In the genomic region with DNA sequence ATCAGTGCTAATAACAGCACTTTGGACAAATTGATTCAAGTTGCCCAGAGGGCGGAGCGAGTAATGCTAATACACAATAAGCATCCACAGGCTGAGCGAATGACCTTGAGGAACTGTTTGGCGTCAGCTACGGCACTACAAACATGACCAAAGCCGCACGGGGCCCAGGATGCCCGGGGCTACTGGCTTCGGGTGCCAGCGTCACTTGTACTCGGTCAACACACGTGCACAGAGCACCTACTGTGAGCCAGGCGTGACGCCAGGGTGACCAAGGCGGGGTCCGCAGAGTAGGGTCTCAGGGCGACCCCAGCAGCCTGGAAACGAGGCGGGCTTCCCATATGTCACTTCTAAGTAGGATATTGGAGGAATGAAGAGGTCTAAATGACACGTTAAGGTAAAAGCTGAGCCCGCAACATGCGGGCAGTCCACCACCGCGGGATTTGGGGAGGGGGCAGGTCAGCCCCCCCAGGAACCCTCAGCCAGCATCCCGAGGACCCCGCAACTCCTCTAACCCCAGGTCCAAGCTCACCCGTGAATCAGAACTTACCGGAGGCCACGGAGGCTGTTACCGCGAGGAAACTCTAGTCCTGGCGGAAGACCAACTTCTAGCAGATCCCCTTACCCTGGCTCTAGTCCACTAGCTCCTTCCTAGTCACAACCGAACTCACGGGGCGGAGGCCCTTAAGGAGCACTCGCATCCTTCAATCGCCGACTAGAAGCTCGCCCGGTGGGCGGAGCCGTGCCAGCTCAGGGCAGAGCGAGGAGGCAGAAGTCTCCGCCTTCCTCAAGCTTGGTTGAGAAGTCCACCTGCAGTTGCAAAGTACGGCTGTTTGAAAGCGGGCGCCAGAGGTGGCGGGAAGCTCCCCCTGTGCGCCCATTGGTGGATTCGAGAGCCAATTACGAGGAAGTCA, we compare ENCODE assay signal across 1 cellular context.
TF ChIP-seq lines count a peak whose summit lies in the region.

A gene with protein sequence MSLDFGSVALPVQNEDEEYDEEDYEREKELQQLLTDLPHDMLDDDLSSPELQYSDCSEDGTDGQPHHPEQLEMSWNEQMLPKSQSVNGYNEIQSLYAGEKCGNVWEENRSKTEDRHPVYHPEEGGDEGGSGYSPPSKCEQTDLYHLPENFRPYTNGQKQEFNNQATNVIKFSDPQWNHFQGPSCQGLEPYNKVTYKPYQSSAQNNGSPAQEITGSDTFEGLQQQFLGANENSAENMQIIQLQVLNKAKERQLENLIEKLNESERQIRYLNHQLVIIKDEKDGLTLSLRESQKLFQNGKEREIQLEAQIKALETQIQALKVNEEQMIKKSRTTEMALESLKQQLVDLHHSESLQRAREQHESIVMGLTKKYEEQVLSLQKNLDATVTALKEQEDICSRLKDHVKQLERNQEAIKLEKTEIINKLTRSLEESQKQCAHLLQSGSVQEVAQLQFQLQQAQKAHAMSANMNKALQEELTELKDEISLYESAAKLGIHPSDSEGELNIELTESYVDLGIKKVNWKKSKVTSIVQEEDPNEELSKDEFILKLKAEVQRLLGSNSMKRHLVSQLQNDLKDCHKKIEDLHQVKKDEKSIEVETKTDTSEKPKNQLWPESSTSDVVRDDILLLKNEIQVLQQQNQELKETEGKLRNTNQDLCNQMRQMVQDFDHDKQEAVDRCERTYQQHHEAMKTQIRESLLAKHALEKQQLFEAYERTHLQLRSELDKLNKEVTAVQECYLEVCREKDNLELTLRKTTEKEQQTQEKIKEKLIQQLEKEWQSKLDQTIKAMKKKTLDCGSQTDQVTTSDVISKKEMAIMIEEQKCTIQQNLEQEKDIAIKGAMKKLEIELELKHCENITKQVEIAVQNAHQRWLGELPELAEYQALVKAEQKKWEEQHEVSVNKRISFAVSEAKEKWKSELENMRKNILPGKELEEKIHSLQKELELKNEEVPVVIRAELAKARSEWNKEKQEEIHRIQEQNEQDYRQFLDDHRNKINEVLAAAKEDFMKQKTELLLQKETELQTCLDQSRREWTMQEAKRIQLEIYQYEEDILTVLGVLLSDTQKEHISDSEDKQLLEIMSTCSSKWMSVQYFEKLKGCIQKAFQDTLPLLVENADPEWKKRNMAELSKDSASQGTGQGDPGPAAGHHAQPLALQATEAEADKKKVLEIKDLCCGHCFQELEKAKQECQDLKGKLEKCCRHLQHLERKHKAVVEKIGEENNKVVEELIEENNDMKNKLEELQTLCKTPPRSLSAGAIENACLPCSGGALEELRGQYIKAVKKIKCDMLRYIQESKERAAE (N-terminal part only) (minus strand): TSS at position 656 of the 911 bp plus-strand sequence. CDS start 5,420 bp downstream, outside the sequence.

TF ChIP-seq in HepG2, 621 proteins besides CTCF, POLR2A, EP300 and RAD21 (continued from another document and continues in another):
- TF ChIP-seq, protein P1, sequence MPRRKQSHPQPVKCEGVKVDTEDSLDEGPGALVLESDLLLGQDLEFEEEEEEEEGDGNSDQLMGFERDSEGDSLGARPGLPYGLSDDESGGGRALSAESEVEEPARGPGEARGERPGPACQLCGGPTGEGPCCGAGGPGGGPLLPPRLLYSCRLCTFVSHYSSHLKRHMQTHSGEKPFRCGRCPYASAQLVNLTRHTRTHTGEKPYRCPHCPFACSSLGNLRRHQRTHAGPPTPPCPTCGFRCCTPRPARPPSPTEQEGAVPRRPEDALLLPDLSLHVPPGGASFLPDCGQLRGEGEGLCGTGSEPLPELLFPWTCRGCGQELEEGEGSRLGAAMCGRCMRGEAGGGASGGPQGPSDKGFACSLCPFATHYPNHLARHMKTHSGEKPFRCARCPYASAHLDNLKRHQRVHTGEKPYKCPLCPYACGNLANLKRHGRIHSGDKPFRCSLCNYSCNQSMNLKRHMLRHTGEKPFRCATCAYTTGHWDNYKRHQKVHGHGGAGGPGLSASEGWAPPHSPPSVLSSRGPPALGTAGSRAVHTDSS (CRISPR knock-in tag; conservative IDR thresholded peaks at IDR 0.05): no peak
- TF ChIP-seq, protein P2, sequence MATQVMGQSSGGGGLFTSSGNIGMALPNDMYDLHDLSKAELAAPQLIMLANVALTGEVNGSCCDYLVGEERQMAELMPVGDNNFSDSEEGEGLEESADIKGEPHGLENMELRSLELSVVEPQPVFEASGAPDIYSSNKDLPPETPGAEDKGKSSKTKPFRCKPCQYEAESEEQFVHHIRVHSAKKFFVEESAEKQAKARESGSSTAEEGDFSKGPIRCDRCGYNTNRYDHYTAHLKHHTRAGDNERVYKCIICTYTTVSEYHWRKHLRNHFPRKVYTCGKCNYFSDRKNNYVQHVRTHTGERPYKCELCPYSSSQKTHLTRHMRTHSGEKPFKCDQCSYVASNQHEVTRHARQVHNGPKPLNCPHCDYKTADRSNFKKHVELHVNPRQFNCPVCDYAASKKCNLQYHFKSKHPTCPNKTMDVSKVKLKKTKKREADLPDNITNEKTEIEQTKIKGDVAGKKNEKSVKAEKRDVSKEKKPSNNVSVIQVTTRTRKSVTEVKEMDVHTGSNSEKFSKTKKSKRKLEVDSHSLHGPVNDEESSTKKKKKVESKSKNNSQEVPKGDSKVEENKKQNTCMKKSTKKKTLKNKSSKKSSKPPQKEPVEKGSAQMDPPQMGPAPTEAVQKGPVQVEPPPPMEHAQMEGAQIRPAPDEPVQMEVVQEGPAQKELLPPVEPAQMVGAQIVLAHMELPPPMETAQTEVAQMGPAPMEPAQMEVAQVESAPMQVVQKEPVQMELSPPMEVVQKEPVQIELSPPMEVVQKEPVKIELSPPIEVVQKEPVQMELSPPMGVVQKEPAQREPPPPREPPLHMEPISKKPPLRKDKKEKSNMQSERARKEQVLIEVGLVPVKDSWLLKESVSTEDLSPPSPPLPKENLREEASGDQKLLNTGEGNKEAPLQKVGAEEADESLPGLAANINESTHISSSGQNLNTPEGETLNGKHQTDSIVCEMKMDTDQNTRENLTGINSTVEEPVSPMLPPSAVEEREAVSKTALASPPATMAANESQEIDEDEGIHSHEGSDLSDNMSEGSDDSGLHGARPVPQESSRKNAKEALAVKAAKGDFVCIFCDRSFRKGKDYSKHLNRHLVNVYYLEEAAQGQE (IDR thresholded peaks at IDR 0.05; ENCODE audit: borderline replicate concordance in 1 of 2, low read depth in 1 of 2, low read length in 2 of 2): no peak
- TF ChIP-seq REL (CRISPR knock-in tag; conservative IDR thresholded peaks at IDR 0.05) (no peak), ZNF446 (CRISPR knock-in tag; IDR thresholded peaks at IDR 0.05) (no peak), KDM5B (CRISPR knock-in tag; IDR thresholded peaks at IDR 0.05; ENCODE audit: borderline replicate concordance) (peak; percentile 67; the same call in 1 of the 2 replicates), ZNF780A (CRISPR knock-in tag; IDR thresholded peaks at IDR 0.05) (no peak), ZBTB20 (CRISPR knock-in tag; IDR thresholded peaks at IDR 0.05; ENCODE audit: borderline replicate concordance, low read depth) (no peak), SMAD3 (CRISPR knock-in tag; IDR thresholded peaks at IDR 0.05) (0 out of 2 replicates have a peak, but pooled peaks have one; percentile 22), HNRNPK (IDR thresholded peaks at IDR 0.05; ENCODE audit: low read depth, low read length, poor library complexity, severe bottlenecking) (no peak), NR2F6 (IDR thresholded peaks at IDR 0.05) (no peak), NR2F6 (CRISPR knock-in tag; IDR thresholded peaks at IDR 0.05) (no peak; the same call in 1 of the 2 replicates), ZBTB8A (CRISPR knock-in tag; IDR thresholded peaks at IDR 0.05; ENCODE audit: borderline replicate concordance, low read depth) (no peak), MLLT10 (CRISPR knock-in tag; IDR thresholded peaks at IDR 0.05) (no peak), SOX6 (IDR thresholded peaks at IDR 0.05) (no peak), SOX6 (CRISPR knock-in tag; IDR thresholded peaks at IDR 0.05) (no peak), ZNF850 (CRISPR knock-in tag; conservative IDR thresholded peaks at IDR 0.05) (no peak), TMF1 (CRISPR knock-in tag; IDR thresholded peaks at IDR 0.05; ENCODE audit: low read depth) (no peak), CBX2 (IDR thresholded peaks at IDR 0.05; ENCODE audit: low read depth, low read length) (no peak), CBX2 (CRISPR knock-in tag; IDR thresholded peaks at IDR 0.05; ENCODE audit: low read depth) (no peak), HOXA5 (CRISPR knock-in tag; IDR thresholded peaks at IDR 0.05) (no peak), HOXD1 (CRISPR knock-in tag; IDR thresholded peaks at IDR 0.05) (no peak), TEAD3 (CRISPR knock-in tag; optimal IDR thresholded peaks at IDR 0.05; ENCODE audit: borderline replicate concordance) (peak; percentile 11), ZNF136 (CRISPR knock-in tag; IDR thresholded peaks at IDR 0.05; ENCODE audit: low read depth) (no peak), SSRP1 (CRISPR knock-in tag; IDR thresholded peaks at IDR 0.05) (no peak), FOXK1 (CRISPR knock-in tag; IDR thresholded peaks at IDR 0.05; ENCODE audit: borderline replicate concordance, low read depth) (peak; percentile 52; the same call in 1 of the 2 replicates), MEIS2 (CRISPR knock-in tag; IDR thresholded peaks at IDR 0.05) (no peak; the same call in 1 of the 2 replicates), ZNF713 (CRISPR knock-in tag; IDR thresholded peaks at IDR 0.05) (no peak), ZNF782 (CRISPR knock-in tag; IDR thresholded peaks at IDR 0.05; ENCODE audit: borderline replicate concordance) (no peak)
- TF ChIP-seq, protein P3, sequence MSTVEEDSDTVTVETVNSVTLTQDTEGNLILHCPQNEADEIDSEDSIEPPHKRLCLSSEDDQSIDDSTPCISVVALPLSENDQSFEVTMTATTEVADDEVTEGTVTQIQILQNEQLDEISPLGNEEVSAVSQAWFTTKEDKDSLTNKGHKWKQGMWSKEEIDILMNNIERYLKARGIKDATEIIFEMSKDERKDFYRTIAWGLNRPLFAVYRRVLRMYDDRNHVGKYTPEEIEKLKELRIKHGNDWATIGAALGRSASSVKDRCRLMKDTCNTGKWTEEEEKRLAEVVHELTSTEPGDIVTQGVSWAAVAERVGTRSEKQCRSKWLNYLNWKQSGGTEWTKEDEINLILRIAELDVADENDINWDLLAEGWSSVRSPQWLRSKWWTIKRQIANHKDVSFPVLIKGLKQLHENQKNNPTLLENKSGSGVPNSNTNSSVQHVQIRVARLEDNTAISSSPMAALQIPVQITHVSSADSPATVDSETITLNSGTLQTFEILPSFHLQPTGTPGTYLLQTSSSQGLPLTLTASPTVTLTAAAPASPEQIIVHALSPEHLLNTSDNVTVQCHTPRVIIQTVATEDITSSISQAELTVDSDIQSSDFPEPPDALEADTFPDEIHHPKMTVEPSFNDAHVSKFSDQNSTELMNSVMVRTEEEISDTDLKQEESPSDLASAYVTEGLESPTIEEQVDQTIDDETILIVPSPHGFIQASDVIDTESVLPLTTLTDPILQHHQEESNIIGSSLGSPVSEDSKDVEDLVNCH (CRISPR knock-in tag; IDR thresholded peaks at IDR 0.05): no peak
- TF ChIP-seq, protein P4, sequence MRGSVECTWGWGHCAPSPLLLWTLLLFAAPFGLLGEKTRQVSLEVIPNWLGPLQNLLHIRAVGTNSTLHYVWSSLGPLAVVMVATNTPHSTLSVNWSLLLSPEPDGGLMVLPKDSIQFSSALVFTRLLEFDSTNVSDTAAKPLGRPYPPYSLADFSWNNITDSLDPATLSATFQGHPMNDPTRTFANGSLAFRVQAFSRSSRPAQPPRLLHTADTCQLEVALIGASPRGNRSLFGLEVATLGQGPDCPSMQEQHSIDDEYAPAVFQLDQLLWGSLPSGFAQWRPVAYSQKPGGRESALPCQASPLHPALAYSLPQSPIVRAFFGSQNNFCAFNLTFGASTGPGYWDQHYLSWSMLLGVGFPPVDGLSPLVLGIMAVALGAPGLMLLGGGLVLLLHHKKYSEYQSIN (CRISPR knock-in tag; IDR thresholded peaks at IDR 0.05; ENCODE audit: borderline replicate concordance): no peak
- TF ChIP-seq, protein P5, sequence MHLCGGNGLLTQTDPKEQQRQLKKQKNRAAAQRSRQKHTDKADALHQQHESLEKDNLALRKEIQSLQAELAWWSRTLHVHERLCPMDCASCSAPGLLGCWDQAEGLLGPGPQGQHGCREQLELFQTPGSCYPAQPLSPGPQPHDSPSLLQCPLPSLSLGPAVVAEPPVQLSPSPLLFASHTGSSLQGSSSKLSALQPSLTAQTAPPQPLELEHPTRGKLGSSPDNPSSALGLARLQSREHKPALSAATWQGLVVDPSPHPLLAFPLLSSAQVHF (CRISPR knock-in tag; IDR thresholded peaks at IDR 0.05): no peak
- TF ChIP-seq, protein P6, sequence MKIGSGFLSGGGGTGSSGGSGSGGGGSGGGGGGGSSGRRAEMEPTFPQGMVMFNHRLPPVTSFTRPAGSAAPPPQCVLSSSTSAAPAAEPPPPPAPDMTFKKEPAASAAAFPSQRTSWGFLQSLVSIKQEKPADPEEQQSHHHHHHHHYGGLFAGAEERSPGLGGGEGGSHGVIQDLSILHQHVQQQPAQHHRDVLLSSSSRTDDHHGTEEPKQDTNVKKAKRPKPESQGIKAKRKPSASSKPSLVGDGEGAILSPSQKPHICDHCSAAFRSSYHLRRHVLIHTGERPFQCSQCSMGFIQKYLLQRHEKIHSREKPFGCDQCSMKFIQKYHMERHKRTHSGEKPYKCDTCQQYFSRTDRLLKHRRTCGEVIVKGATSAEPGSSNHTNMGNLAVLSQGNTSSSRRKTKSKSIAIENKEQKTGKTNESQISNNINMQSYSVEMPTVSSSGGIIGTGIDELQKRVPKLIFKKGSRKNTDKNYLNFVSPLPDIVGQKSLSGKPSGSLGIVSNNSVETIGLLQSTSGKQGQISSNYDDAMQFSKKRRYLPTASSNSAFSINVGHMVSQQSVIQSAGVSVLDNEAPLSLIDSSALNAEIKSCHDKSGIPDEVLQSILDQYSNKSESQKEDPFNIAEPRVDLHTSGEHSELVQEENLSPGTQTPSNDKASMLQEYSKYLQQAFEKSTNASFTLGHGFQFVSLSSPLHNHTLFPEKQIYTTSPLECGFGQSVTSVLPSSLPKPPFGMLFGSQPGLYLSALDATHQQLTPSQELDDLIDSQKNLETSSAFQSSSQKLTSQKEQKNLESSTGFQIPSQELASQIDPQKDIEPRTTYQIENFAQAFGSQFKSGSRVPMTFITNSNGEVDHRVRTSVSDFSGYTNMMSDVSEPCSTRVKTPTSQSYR (CRISPR knock-in tag; IDR thresholded peaks at IDR 0.05; ENCODE audit: borderline replicate concordance): no peak
- TF ChIP-seq, protein P7, sequence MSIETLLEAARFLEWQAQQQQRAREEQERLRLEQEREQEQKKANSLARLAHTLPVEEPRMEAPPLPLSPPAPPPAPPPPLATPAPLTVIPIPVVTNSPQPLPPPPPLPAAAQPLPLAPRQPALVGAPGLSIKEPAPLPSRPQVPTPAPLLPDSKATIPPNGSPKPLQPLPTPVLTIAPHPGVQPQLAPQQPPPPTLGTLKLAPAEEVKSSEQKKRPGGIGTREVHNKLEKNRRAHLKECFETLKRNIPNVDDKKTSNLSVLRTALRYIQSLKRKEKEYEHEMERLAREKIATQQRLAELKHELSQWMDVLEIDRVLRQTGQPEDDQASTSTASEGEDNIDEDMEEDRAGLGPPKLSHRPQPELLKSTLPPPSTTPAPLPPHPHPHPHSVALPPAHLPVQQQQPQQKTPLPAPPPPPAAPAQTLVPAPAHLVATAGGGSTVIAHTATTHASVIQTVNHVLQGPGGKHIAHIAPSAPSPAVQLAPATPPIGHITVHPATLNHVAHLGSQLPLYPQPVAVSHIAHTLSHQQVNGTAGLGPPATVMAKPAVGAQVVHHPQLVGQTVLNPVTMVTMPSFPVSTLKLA (IDR thresholded peaks at IDR 0.05): 0 out of 2 replicates have a peak, but pooled peaks have one; percentile 22
- TF ChIP-seq, protein P8, sequence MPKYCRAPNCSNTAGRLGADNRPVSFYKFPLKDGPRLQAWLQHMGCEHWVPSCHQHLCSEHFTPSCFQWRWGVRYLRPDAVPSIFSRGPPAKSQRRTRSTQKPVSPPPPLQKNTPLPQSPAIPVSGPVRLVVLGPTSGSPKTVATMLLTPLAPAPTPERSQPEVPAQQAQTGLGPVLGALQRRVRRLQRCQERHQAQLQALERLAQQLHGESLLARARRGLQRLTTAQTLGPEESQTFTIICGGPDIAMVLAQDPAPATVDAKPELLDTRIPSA (CRISPR knock-in tag; IDR thresholded peaks at IDR 0.05; ENCODE audit: borderline replicate concordance): no peak
